18 cellular contexts compared by ENCODE assay signal in genomic region chr7:107014381-107015023, GRCh38. TPM values are rescaled to one million over a fixed set of nuclear protein-coding genes. Genes with fewer than 3 reads are reported as not detected.
DNase-seq lines count a peak whose midpoint lies in the region; ATAC-seq, FAIRE-seq and TF ChIP-seq lines count a peak whose summit lies in the region.
"Had no signal": no experiment of that assay in that cellular context is flagged by ENCODE, and none has a peak within 500 bp of the region (broad histone marks: within the 10 kb centered on the region; RNA-seq: fewer than 3 reads in every experiment).

No MANE protein-coding gene starts in this region.

- intact Hi-C loops in left ventricle myocardium inferior (cut with micrococcal nuclease): no loop called here

- peak overlapping the region; percentile 26 for H3K4me3 ChIP-seq in left ventricle myocardium inferior
- H3K4me3 ChIP-seq in gastroesophageal sphincter: no peak overlapping the region
- H3K4me3 ChIP-seq: BLaER1 treated with 17β-estradiol and CSF1 and Interleukin-3, amounts not matched to agents 10 nM and 100 nM had no signal

- H3K9me3 ChIP-seq in left ventricle myocardium inferior (replicated peaks) (no peaks in the 10 kb centered on the region), gastroesophageal sphincter (no peaks in the 10 kb centered on the region)
- H3K9me3 ChIP-seq: BLaER1 treated with 17β-estradiol and CSF1 and Interleukin-3, amounts not matched to agents 10 nM and 100 nM had no signal

- H3K36me3 ChIP-seq in left ventricle myocardium inferior: no peaks in the 10 kb centered on the region
- no peaks in the 10 kb centered on the region for H3K36me3 ChIP-seq in gastroesophageal sphincter
- H3K36me3 ChIP-seq: BLaER1 treated with 17β-estradiol and CSF1 and Interleukin-3, amounts not matched to agents 10 nM and 100 nM had no signal

- H3K4me1 ChIP-seq in left ventricle myocardium inferior (peaks cover 18% of the 10 kb centered on the region), gastroesophageal sphincter (no peaks in the 10 kb centered on the region)
- H3K4me1 ChIP-seq: BLaER1 treated with 17β-estradiol and CSF1 and Interleukin-3, amounts not matched to agents 10 nM and 100 nM had no signal

- DNase-seq in AG20443 (ENCODE audit: low spot score) (peak; percentile 13), HTR-8/SVneo (ENCODE audit: insufficient read length, low spot score) (peak; percentile 18), amniotic epithelial cell (ENCODE audit: low read depth) (peak; percentile 54), left ventricle myocardium inferior (no peak), HT-29 (ENCODE audit: low spot score) (no peak), NCI-H82 treated with DMSO at 0.1 percent for 48 hours (lab: John Stamatoyannopoulos, UW; ENCODE audit: unreplicated experiment) (no peak)
- DNase-seq: activated CD8-positive, alpha-beta memory T cell treated with anti-CD3 and anti-CD28 coated beads for 24 hours; activated naive CD4-positive, alpha-beta T cell treated with Interleukin-2 at 50 U/mL for 16 hours; GF-D8; KG1; natural killer cell; SHP77 treated with DMSO at 0.1 percent for 48 hours; substantia nigra had no signal

- H3K27ac ChIP-seq in left ventricle myocardium inferior (replicated peaks) (peak overlapping the region; percentile 61), gastroesophageal sphincter (no peak overlapping the region)
- H3K27ac ChIP-seq: BLaER1 treated with 17β-estradiol and CSF1 and Interleukin-3, amounts not matched to agents 10 nM and 100 nM had no signal

- no peak for FAIRE-seq in HTR-8/SVneo (lab: Jason Lieb, UNC)
- FAIRE-seq: GM18507 had no signal

- TF ChIP-seq CTCF in left ventricle myocardium inferior (IDR thresholded peaks at IDR 0.05; ENCODE audit: borderline replicate concordance) (no peak), gastroesophageal sphincter (IDR thresholded peaks at IDR 0.05) (no peak)

- TF ChIP-seq POLR2A in gastroesophageal sphincter (IDR thresholded peaks at IDR 0.05): no peak

- 35 to 45% methylated on average over 6 to 7 of the region's 7 CpGs for WGBS in gastroesophageal sphincter (ENCODE audit: low coverage in 1 of 2), 2 donors

- TF ChIP-seq EP300 in gastroesophageal sphincter (IDR thresholded peaks at IDR 0.05): no peak

- ATAC-seq in gastroesophageal sphincter: no peak
- no peak for ATAC-seq in HG03135 (IDR thresholded peaks at IDR 0.05; ENCODE audit: unreplicated experiment)
- ATAC-seq: esophagus mucosa, natural killer cell had no signal

- H3K27me3 ChIP-seq in left ventricle myocardium inferior (ENCODE audit: low read depth) (no peaks in the 10 kb centered on the region), gastroesophageal sphincter (no peaks in the 10 kb centered on the region)
- H3K27me3 ChIP-seq: BLaER1 treated with 17β-estradiol and CSF1 and Interleukin-3, amounts not matched to agents 10 nM and 100 nM had no signal

RNA-seq across cellular contexts. Expression of gene PRKAR2B, which starts 30.0 kb away (rescaled TPM):
- 21.8 TPM for total RNA-seq in left ventricle myocardium inferior
- not detected in 2 replicates for total RNA-seq in HT-29 (2014; rRNA removed; shearing (Covaris generic))
- total RNA-seq in gastroesophageal sphincter: 100 to 1,000 TPM in 3 of 4 donors, 10 to 100 TPM in 1; 83.5 to 160 (median 119) TPM

Comparison
In these comparisons a context has a peak if more than half of its experiments do, and no peak if none do; other contexts are left out.
1. DNase-seq: peak in AG20443 (single experiment), HTR-8/SVneo (single experiment) and amniotic epithelial cell (single experiment); none in left ventricle myocardium inferior (single experiment), HT-29 (single experiment) and NCI-H82 treated with DMSO at 0.1 percent for 48 hours (single experiment).
2. RNA of gene PRKAR2B, which starts 30.0 kb away (total RNA-seq): 83.5 to 160 TPM in gastroesophageal sphincter and 21.8 TPM in left ventricle myocardium inferior (single experiment); not detected in HT-29; every median in the first group is over 10 times any median in the second.